Comparison of ENCODE assay signal across 25 cellular contexts in the genomic region with DNA sequence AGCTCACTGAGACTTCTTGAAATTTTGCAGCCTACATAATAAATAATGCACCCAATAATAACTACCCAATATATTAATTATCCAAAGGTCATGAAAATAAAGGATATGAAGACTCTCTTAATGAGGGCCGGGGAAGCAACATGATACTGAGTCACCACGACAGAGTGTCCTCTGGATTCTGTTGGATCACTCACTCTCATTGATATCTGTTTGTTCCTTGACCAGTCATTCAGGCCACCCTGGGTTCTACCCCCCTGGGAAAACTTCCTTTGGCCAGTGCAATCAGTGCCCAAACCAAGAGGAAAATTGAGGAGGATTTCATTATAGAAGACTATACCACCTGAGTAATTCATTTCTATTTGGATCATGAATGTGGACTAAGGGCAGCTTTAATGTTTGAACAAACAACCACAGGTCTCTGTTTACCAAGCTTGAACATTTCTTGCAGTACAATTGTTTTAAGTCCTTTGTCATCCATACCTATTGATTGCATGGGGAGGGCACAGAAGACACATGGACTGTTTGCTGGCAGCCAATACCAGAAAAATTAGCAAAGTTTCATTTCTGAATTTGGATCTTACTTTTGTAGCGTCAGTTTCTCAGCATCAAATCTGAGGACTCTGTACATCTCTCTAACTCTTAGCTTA.
"Had no signal": no experiment of that assay in that cellular context is flagged by ENCODE, and none has a peak within 500 bp of the region (broad histone marks: within the 10 kb centered on the region; RNA-seq: fewer than 3 reads in every experiment).

No MANE protein-coding gene starts in this region.

- H3K27ac Mint-ChIP-seq: dendritic cell treated with granulocyte-macrophage colony-stimulating factor and Interleukin-4, amounts not matched to agents 40 ng/mL and 50 ng/mL, for 4 days; endodermal cell; immature natural killer cell; memory B cell; natural killer cell; stimulated activated memory B cell treated with anti-CD40 and anti-IgM and Interleukin-4, amounts not matched to agents 10 μg/mL and 1 μg/mL and 100 μg/mL, for 72 hours; stimulated activated naive CD8-positive, alpha-beta T cell treated with anti-CD3 and anti-CD28 coated beads, Interleukin-15, Interleukin-2, amounts not matched to agents 100 ng/mL and 50 ng/mL, for 24 hours had no signal

- H3K36me3 ChIP-seq: colonic mucosa, ovary had no signal

- H3K4me1 ChIP-seq: colonic mucosa had no signal

- H3K4me1 Mint-ChIP-seq: central memory CD8-positive, alpha-beta T cell; immature natural killer cell; memory B cell; natural killer cell; stimulated activated memory B cell treated with anti-CD40 and anti-IgM and Interleukin-4, amounts not matched to agents 10 μg/mL and 1 μg/mL and 100 μg/mL, for 72 hours had no signal

- H3K4me3 Mint-ChIP-seq: central memory CD8-positive, alpha-beta T cell; dendritic cell treated with granulocyte-macrophage colony-stimulating factor and Interleukin-4, amounts not matched to agents 40 ng/mL and 50 ng/mL, for 4 days; endodermal cell; immature natural killer cell; memory B cell; natural killer cell; stimulated activated memory B cell treated with anti-CD40 and anti-IgM and Interleukin-4, amounts not matched to agents 10 μg/mL and 1 μg/mL and 100 μg/mL, for 72 hours; stimulated activated naive CD8-positive, alpha-beta T cell treated with anti-CD3 and anti-CD28 coated beads, Interleukin-15, Interleukin-2, amounts not matched to agents 100 ng/mL and 50 ng/mL, for 24 hours had no signal

- DNase-seq: colonic mucosa; effector CD8-positive, alpha-beta T cell; endodermal cell; foreskin melanocyte; hypothalamus; immature natural killer cell; islet precursor cell; kidney glomerular epithelial cell; natural killer cell; occipital lobe; ovary; posterior cingulate gyrus; psoas muscle; stimulated activated CD4-positive, alpha-beta T cell treated with anti-CD3 and anti-CD28 coated beads, Interleukin-2, amount 100 ng/mL, for 24 hours; stimulated activated CD4-positive, alpha-beta T cell treated with anti-CD3 and anti-CD28 coated beads, Interleukin-4, amount 100 ng/mL, for 4 hours; trophoblast cell had no signal

- H3K9me3 ChIP-seq: colonic mucosa, ovary had no signal

- H3K27ac ChIP-seq: colonic mucosa, epithelial cell of prostate, ovary, psoas muscle had no signal

- H3K4me3 ChIP-seq: colonic mucosa, lung, ovary, psoas muscle had no signal

- H3K9me3 Mint-ChIP-seq: central memory CD8-positive, alpha-beta T cell had no signal

- ATAC-seq: esophagus mucosa; natural killer cell; sciatic nerve; stimulated activated memory B cell treated with anti-CD40 and anti-IgM and Interleukin-4, amounts not matched to agents 10 μg/mL and 1 μg/mL and 100 μg/mL, for 72 hours had no signal

- H3K27me3 Mint-ChIP-seq: stimulated activated memory B cell treated with anti-CD40 and anti-IgM and Interleukin-4, amounts not matched to agents 10 μg/mL and 1 μg/mL and 100 μg/mL, for 72 hours had no signal

- H3K36me3 Mint-ChIP-seq: stimulated activated memory B cell treated with anti-CD40 and anti-IgM and Interleukin-4, amounts not matched to agents 10 μg/mL and 1 μg/mL and 100 μg/mL, for 72 hours had no signal

- H3K27me3 ChIP-seq: colonic mucosa, ovary had no signal
